In genomic region chr17:78426293-78426879, GRCh38 we compare ENCODE assay signal across 19 cellular contexts.
"Had no signal": no experiment of that assay in that cellular context is flagged by ENCODE, and none has a peak within 500 bp of the region (broad histone marks: within the 10 kb centered on the region; RNA-seq: fewer than 3 reads in every experiment).

No MANE protein-coding gene starts in this region.

- ATAC-seq: activated CD8-positive, alpha-beta memory T cell treated with anti-CD3 and anti-CD28 coated beads, Interleukin-2, amount 10 ng/mL, durations not matched to agents 7 days and 5 days; stimulated activated memory B cell treated with anti-CD40 and anti-IgM and Interleukin-4, amounts not matched to agents 10 μg/mL and 1 μg/mL and 100 μg/mL, for 72 hours; T-cell had no signal

- H3K4me1 ChIP-seq: adrenal gland, neural progenitor cell had no signal

- H3K27ac ChIP-seq: adrenal gland, coronary artery, esophagus squamous epithelium, neural progenitor cell had no signal

- H3K4me3 ChIP-seq: adrenal gland, coronary artery, esophagus squamous epithelium, lung, neural progenitor cell had no signal

- H3K36me3 ChIP-seq: neural progenitor cell had no signal

- DNase-seq: activated CD4-positive, alpha-beta T cell treated with anti-CD3 and anti-CD28 coated beads for 1 hour; activated CD4-positive, alpha-beta T cell treated with anti-CD3 and anti-CD28 coated beads, Interleukin-2, amount 50 U/mL, for 4 hours; activated CD8-positive, alpha-beta memory T cell treated with anti-CD3 and anti-CD28 coated beads, Interleukin-2, amount 10 ng/mL, durations not matched to agents 7 days and 5 days; activated effector memory CD4-positive, alpha-beta T cell treated with anti-CD3 and anti-CD28 coated beads, Interleukin-2, amount 50 U/mL, for 16 hours; activated T-cell treated with anti-CD3 and anti-CD28 coated beads, Interleukin-2, amount 50 U/mL, for 1 hour; adrenal gland; central memory CD4-positive, alpha-beta T cell; effector CD4-positive, alpha-beta T cell; esophagus squamous epithelium; naive B cell; SK-N-SH; stimulated activated CD4-positive, alpha-beta T cell treated with anti-CD3 and anti-CD28 coated beads, Interleukin-2, amount 100 ng/mL, for 48 hours; T-cell; T-helper 9 cell; trophoblast cell had no signal

- H3K27me3 ChIP-seq: adrenal gland, esophagus squamous epithelium, neural progenitor cell had no signal

- H3K9me3 ChIP-seq: adrenal gland, esophagus squamous epithelium, SK-N-SH had no signal
